Comparison of ENCODE assay signal across 17 cellular contexts in the genomic region with DNA sequence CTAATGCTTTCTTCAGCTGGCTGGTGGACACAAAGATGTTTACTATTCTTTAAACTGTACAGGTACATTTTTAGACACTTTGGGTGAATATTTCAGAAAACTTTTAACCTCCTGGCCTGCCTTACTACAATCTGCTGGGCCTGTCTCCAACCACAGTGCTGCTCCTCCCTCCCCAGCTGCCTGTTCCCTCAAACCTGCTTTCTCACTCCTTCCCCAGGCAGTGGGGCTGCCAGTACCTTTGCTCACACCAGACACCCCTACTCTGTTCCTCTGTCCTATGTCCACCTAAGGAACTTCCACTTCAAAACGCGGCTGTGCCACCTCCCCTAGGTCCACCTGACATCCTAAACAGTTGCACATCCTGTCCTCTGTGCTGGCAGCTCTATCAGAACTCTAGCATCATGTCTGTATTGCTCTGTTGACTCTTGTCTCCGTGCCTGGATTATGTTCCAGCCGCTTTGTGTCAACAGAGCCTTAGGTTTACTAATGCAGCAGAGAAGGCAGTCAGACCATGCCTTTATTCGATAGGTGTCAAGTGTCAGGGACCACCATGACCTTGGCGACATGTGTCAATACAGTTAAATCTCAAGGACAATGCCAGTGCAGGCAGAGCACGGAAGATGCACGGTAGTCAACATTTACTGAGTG. TPM values are rescaled to one million over a fixed set of nuclear protein-coding genes. Genes with fewer than 3 reads are reported as not detected.
DNase-seq lines count a peak whose midpoint lies in the region; ATAC-seq and TF ChIP-seq lines count a peak whose summit lies in the region.
"Had no signal": no experiment of that assay in that cellular context is flagged by ENCODE, and none has a peak within 500 bp of the region (broad histone marks: within the 10 kb centered on the region; RNA-seq: fewer than 3 reads in every experiment).

No MANE protein-coding gene starts in this region.

- no peak overlapping the region for H3K4me2 ChIP-seq in PC-3 (ENCODE audit: low read length)
- H3K4me2 ChIP-seq: KMS-11, smooth muscle cell had no signal

- no peaks in the 10 kb centered on the region for H3K9me3 Mint-ChIP-seq in activated naive CD4-positive, alpha-beta T cell treated with anti-CD3 and anti-CD28 coated beads, Interleukin-2, amount 50 U/mL, for 24 hours
- H3K9me3 Mint-ChIP-seq in activated naive CD4-positive, alpha-beta T cell treated with anti-CD3 and anti-CD28 coated beads for 36 hours, result no peaks in the 10 kb centered on the region

- WGBS in thyroid gland, 2 donors, result 25 to 31% methylated on average over 8 of the region's 8 CpGs

- peak overlapping the region; percentile 14 for H3K27ac Mint-ChIP-seq in activated naive CD4-positive, alpha-beta T cell treated with anti-CD3 and anti-CD28 coated beads, Interleukin-2, amount 50 U/mL, for 24 hours
- no peak overlapping the region for H3K27ac Mint-ChIP-seq in activated naive CD4-positive, alpha-beta T cell treated with anti-CD3 and anti-CD28 coated beads for 36 hours

- no peak overlapping the region for H3K9ac ChIP-seq in PC-3 (ENCODE audit: low read length)
- H3K9ac ChIP-seq: KMS-11 had no signal

- H3K4me1 ChIP-seq in thyroid gland, result peaks cover 8 to 9% of the 10 kb centered on the region in 2 donors
- H3K4me1 ChIP-seq in PC-3 (ENCODE audit: insufficient read depth, low read length), result no peaks in the 10 kb centered on the region

- H3K36me3 ChIP-seq in thyroid gland (no peaks in the 10 kb centered on the region), PC-3 (ENCODE audit: low read depth, low read length) (peaks cover 2% of the 10 kb centered on the region; the same call in 1 of the 2 replicates)
- H3K36me3 ChIP-seq: ovary had no signal

- TF ChIP-seq CTCF in VCaP (conservative IDR thresholded peaks at IDR 0.05) (no peak), thyroid gland (IDR thresholded peaks at IDR 0.05) (no peak), PC-3 (conservative IDR thresholded peaks at IDR 0.05; ENCODE audit: low read depth, low read length) (no peak)

- peaks cover 5% of the 10 kb centered on the region for H3K4me1 Mint-ChIP-seq in activated naive CD4-positive, alpha-beta T cell treated with anti-CD3 and anti-CD28 coated beads, Interleukin-2, amount 50 U/mL, for 24 hours
- H3K4me1 Mint-ChIP-seq in activated naive CD4-positive, alpha-beta T cell treated with anti-CD3 and anti-CD28 coated beads for 36 hours (ENCODE audit: low read depth), result peaks cover 2% of the 10 kb centered on the region

- no peak overlapping the region for H3K4me3 Mint-ChIP-seq in activated naive CD4-positive, alpha-beta T cell treated with anti-CD3 and anti-CD28 coated beads, Interleukin-2, amount 50 U/mL, for 24 hours
- H3K4me3 Mint-ChIP-seq in activated naive CD4-positive, alpha-beta T cell treated with anti-CD3 and anti-CD28 coated beads for 36 hours, result no peak overlapping the region

- DNase-seq in activated naive CD4-positive, alpha-beta T cell treated with anti-CD3 and anti-CD28 coated beads for 36 hours, result no peak
- peak; percentile 81 for DNase-seq in NCI-H2029 (lab: John Stamatoyannopoulos, UW)
- DNase-seq in thyroid gland, result peak; percentile 33 to 45
- DNase-seq in KG1 (lab: John Stamatoyannopoulos, UW), result no peak
- no peak for DNase-seq in PC-3
- DNase-seq: COR-L47; NCI-H1694 treated with DMSO at 0.1 percent for 48 hours; ovary; SIG-M5; stimulated activated naive CD4-positive, alpha-beta T cell treated with Interleukin-2 at 50 U/mL for 16 hours had no signal

- H4K20me1 ChIP-seq in PC-3 (ENCODE audit: low read length), result no peaks in the 10 kb centered on the region

- no peaks in the 10 kb centered on the region for H3K27me3 ChIP-seq in thyroid gland
- H3K27me3 ChIP-seq in PC-3 (ENCODE audit: low read length), result no peaks in the 10 kb centered on the region
- H3K27me3 ChIP-seq: ovary had no signal

- intact Hi-C loops in activated naive CD4-positive, alpha-beta T cell treated with anti-CD3 and anti-CD28 coated beads for 36 hours (cut with micrococcal nuclease), result no loop called here
- intact Hi-C loops in thyroid gland (cut with DNase I) (no loop called here), PC-3 (cut with micrococcal nuclease) (no loop called here)

- CTCF ChIA-PET in activated naive CD4-positive, alpha-beta T cell treated with anti-CD3 and anti-CD28 coated beads for 36 hours (lab: Charles Lee), result no interaction called here
- CTCF ChIA-PET in PC-3 (lab: Charles Lee), result no interaction called here

- H3K9me3 ChIP-seq in thyroid gland, result no peaks in the 10 kb centered on the region
- H3K9me3 ChIP-seq in PC-3 (ENCODE audit: low read length), result no peaks in the 10 kb centered on the region
- H3K9me3 ChIP-seq: ovary had no signal

- H3K4me3 ChIP-seq in thyroid gland (replicated peaks in 1 of 3) (no peak overlapping the region), PC-3 (ENCODE audit: low read length) (no peak overlapping the region)
- H3K4me3 ChIP-seq: ovary, smooth muscle cell had no signal

- H3K27ac ChIP-seq in VCaP (peak overlapping the region; percentile 71), thyroid gland (no peak overlapping the region), PC-3 (ENCODE audit: low read length) (no peak overlapping the region)
- H3K27ac ChIP-seq: KMS-11 had no signal

- peaks cover 6% of the 10 kb centered on the region for H3K36me3 Mint-ChIP-seq in activated naive CD4-positive, alpha-beta T cell treated with anti-CD3 and anti-CD28 coated beads, Interleukin-2, amount 50 U/mL, for 24 hours
- H3K36me3 Mint-ChIP-seq in activated naive CD4-positive, alpha-beta T cell treated with anti-CD3 and anti-CD28 coated beads for 36 hours (ENCODE audit: low read depth), result peaks cover 22% of the 10 kb centered on the region

- no peak for ATAC-seq in GM21529 (IDR thresholded peaks at IDR 0.05; ENCODE audit: unreplicated experiment)
- no peak for ATAC-seq in PC-3

- no peaks in the 10 kb centered on the region for H3F3A ChIP-seq in PC-3 (ENCODE audit: low read length, unreplicated experiment)

- no peaks in the 10 kb centered on the region for H3K79me2 ChIP-seq in PC-3 (ENCODE audit: low read length)

- H3K27me3 Mint-ChIP-seq in activated naive CD4-positive, alpha-beta T cell treated with anti-CD3 and anti-CD28 coated beads, Interleukin-2, amount 50 U/mL, for 24 hours, result no peaks in the 10 kb centered on the region
- no peaks in the 10 kb centered on the region for H3K27me3 Mint-ChIP-seq in activated naive CD4-positive, alpha-beta T cell treated with anti-CD3 and anti-CD28 coated beads for 36 hours (ENCODE audit: low read depth)

- POLR2A ChIA-PET in PC-3 (lab: Charles Lee; ENCODE audit: unreplicated experiment), result no interaction called here

- H2AFZ ChIP-seq in PC-3 (ENCODE audit: low read length), result no peak overlapping the region

- BruUV-seq in PC-3 (replicated peaks; lab: Mats Ljungman, UMichigan), result no TSS peak

- no peaks in the 10 kb centered on the region for H3K9me2 ChIP-seq in PC-3 (replicated peaks; ENCODE audit: low read length)

- TF ChIP-seq POLR2A in thyroid gland (IDR thresholded peaks at IDR 0.05), result no peak

RNA-seq across cellular contexts. Expression of a gene that starts 13.4 kb away (rescaled TPM):
- not detected for total RNA-seq in activated naive CD4-positive, alpha-beta T cell treated with anti-CD3 and anti-CD28 coated beads for 36 hours
- total RNA-seq in thyroid gland (not detected), PC-3 (2014; rRNA removed) (not detected in 2 replicates)
- total RNA-seq: cerebellum, ovary, ureter had no signal

RNA-seq across cellular contexts. Expression of a gene that starts 25.0 kb away (rescaled TPM):
- total RNA-seq in activated naive CD4-positive, alpha-beta T cell treated with anti-CD3 and anti-CD28 coated beads for 36 hours, result under 1 TPM; 0.14 to 0.17 TPM
- total RNA-seq in thyroid gland (under 1 TPM in 1 of 4 donors, not detected in 3; 0.11 TPM), PC-3 (2014; rRNA removed) (0.06 TPM in 1 of 2 replicates, not detected in the other)

RNA-seq across cellular contexts. Expression of a gene that starts 25.6 kb away (rescaled TPM):
- total RNA-seq in activated naive CD4-positive, alpha-beta T cell treated with anti-CD3 and anti-CD28 coated beads for 36 hours, result 100 to 1,000 TPM; 108 to 119 TPM
- total RNA-seq in thyroid gland (10 to 100 TPM; 38.0 to 94.4 (median 71.5) TPM), PC-3 (2014; rRNA removed) (165 and 177 TPM in 2 replicates)

RNA-seq across cellular contexts. Expression of a gene that starts 33.2 kb away (rescaled TPM):
- total RNA-seq in activated naive CD4-positive, alpha-beta T cell treated with anti-CD3 and anti-CD28 coated beads for 36 hours, result 100 to 1,000 TPM in 1 of 2 experiments, 10 to 100 TPM in 1; 94.0 to 103 TPM
- total RNA-seq in thyroid gland (100 to 1,000 TPM in 2 of 4 donors, 10 to 100 TPM in 2; 61.9 to 105 (median 96.0) TPM), PC-3 (2014; rRNA removed) (165 and 202 TPM in 2 replicates)

RNA-seq across cellular contexts. Expression of a gene that starts 38.8 kb away (rescaled TPM):
- total RNA-seq in activated naive CD4-positive, alpha-beta T cell treated with anti-CD3 and anti-CD28 coated beads for 36 hours, result 10 to 100 TPM; 38.8 to 41.2 TPM
- total RNA-seq in thyroid gland (10 to 100 TPM in 2 of 4 donors, 1 to 10 TPM in 2; 6.7 to 19.6 (median 14.2) TPM), PC-3 (2014; rRNA removed) (67.9 and 108 TPM in 2 replicates)

Comparison
In these comparisons a context has a peak if more than half of its experiments do, and no peak if none do; other contexts are left out.
1. DNase-seq: peak in NCI-H2029 (single experiment) and thyroid gland (2 of 2); none in activated naive CD4-positive, alpha-beta T cell treated with anti-CD3 and anti-CD28 coated beads for 36 hours (single experiment), KG1 (single experiment) and PC-3 (single experiment).